ENCODE assay signal across 9 cellular contexts in the genomic region with DNA sequence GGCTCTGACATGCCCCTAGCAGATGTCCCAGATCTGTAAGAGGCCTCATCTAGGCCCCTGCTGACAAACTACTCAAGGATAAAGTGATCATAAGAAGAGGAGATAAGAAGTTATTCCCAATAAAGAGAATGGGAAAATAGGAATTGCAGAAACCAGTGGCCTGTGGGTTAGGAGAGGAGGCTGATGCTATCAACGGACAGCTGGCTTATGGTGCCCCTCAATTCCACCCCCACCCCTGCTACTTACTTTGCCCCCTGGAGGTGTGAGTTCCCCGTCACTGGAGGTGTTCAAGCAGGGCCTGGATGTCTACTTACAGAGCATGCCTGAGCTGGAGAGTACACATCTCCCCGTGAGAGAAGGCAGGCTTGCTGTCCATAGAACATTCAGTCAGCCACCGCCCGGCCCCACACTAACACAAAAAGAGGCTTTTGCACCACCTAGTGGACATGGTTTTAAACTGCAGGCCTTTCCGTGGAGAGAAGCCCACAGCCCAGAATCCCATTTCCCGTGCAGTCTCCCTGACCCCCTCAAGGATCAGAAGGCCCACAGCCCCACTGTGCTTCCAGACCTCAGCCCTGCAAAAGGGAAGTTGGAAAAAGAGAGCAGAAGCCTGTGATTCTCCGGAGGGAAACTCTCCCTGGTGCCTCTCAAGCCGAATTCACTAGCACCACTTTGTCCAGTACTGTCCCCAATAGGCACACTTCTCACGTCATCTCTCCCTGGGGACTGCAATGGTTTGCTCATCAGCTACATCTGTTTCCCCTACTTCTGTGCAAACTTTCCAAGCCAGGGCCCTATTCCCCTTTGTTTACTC. TPM values are rescaled to one million over a fixed set of nuclear protein-coding genes. Genes with fewer than 3 reads are reported as not detected.
DNase-seq lines count a peak whose midpoint lies in the region; ATAC-seq and TF ChIP-seq lines count a peak whose summit lies in the region.
"Had no signal": no experiment of that assay in that cellular context is flagged by ENCODE, and none has a peak within 500 bp of the region (broad histone marks: within the 10 kb centered on the region; RNA-seq: fewer than 3 reads in every experiment).

No MANE protein-coding gene starts in this region.

- H3K27me3 ChIP-seq in kidney epithelial cell (ENCODE audit: control insufficient read depth, insufficient read depth, low read length): no peaks in the 10 kb centered on the region

- ATAC-seq in HG02678 (IDR thresholded peaks at IDR 0.05; ENCODE audit: unreplicated experiment) (peak; percentile 49), HG03108 (IDR thresholded peaks at IDR 0.05; ENCODE audit: unreplicated experiment) (no peak)

- no peak overlapping the region for H3K4me3 ChIP-seq in cardiac fibroblast (replicated peaks in 1 of 2; ENCODE audit: low read depth in 2 of 2, low read length in 2 of 2)
- H3K4me3 ChIP-seq in kidney epithelial cell (ENCODE audit: low read depth, low read length): no peak overlapping the region

- TF ChIP-seq CTCF in cardiac fibroblast (IDR thresholded peaks at IDR 0.05; ENCODE audit: low read depth, low read length): peak; percentile 79
- TF ChIP-seq CTCF in kidney epithelial cell (IDR thresholded peaks at IDR 0.05; ENCODE audit: insufficient read depth, low read length, poor library complexity, severe bottlenecking): peak; percentile 83

- no peaks in the 10 kb centered on the region for H3K36me3 ChIP-seq in kidney epithelial cell (ENCODE audit: control insufficient read depth, insufficient read depth, low read length)

- DNase-seq in DMS 273 treated with DMSO at 0.1 percent for 48 hours (lab: John Stamatoyannopoulos, UW) (peak; percentile 37), NCI-H345 (lab: John Stamatoyannopoulos, UW) (peak; percentile 82), cardiac fibroblast (ENCODE audit: low read depth in 2 of 2) (peak; percentile 84 to 91), kidney epithelial cell (ENCODE audit: low read depth) (no peak)
- DNase-seq in activated CD4-positive, CD25-positive, alpha-beta regulatory T cell treated with anti-CD3 and anti-CD28 coated beads, Interleukin-2, amount 50 U/mL, for 16 hours (ENCODE audit: low read depth, low spot score): peak; percentile 42
- DNase-seq in stimulated activated CD4-positive, alpha-beta T cell treated with anti-CD3 and anti-CD28 coated beads, Interleukin-2, amount 100 ng/mL, for 4 hours (ENCODE audit: low read depth): peak; percentile 50

RNA-seq across cellular contexts. Expression of a gene that starts 23.8 kb away (rescaled TPM):
- 0.07 TPM in 1 of 2 replicates, not detected in the other for total RNA-seq in kidney epithelial cell
- total RNA-seq: T-helper 1 cell treated with Interleukin-12 subunit alpha and Interleukin-12 subunit beta and Interleukin-4 antibody, amounts not matched to agents 30 ng/mL and 1 ng/mL, for 36 hours had no signal

RNA-seq across cellular contexts. Expression of a gene that starts 27.0 kb away (rescaled TPM):
- 6.8 and 8.4 TPM in 2 replicates for total RNA-seq in kidney epithelial cell
